In the genomic region with DNA sequence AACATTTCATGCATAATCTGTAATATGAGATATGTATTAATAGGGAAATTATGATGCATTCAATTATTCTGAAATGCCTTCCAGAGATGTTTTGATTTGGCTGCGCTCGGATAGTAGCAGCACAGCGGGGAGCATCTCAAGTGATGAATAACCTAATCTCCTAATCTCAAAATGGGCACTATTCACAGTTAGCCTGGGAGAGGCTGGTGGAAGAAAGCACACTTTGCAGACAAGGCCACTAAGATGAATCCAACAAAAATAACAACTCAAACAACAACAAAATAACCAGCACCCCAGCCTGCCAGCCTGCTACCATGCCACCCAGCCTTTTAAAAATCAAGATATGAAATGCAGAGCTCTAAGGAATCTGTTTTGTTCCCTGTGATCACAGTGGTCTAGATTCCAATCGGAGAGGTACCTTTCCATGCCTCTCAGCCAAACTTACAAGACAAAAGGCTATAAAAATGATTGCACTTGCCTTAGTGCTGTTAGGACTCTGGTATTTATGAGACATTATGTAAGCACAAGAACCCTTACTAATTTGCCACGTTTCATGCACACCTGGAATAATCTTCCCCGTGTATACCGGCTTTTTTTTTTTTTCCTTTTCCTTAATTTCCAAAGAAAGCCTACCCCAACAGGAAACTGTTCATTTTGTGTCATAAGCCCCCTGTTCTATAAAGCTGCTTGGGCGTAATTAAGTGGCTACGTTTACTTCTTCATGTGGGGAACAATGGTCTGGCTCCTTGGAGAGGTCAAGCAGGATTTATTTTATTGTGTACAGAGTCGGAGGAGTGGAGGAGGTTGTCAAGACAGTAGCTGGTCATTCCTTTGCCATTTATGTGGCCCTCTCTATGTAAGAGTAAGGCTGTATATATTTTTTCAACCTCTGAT, we compare ENCODE assay signal across 18 cellular contexts.
DNase-seq lines count a peak whose midpoint lies in the region; ATAC-seq, FAIRE-seq and TF ChIP-seq lines count a peak whose summit lies in the region.
"Had no signal": no experiment of that assay in that cellular context is flagged by ENCODE, and none has a peak within 500 bp of the region (broad histone marks: within the 10 kb centered on the region; RNA-seq: fewer than 3 reads in every experiment).

No MANE protein-coding gene starts in this region.

- no peaks in the 10 kb centered on the region for H3K9me3 Mint-ChIP-seq in brain

- peak overlapping the region in 4 of 5 experiments; percentile 41 to 64 (median 51) for H3K4me3 Mint-ChIP-seq in brain
- H3K4me3 Mint-ChIP-seq: T-helper 17 cell had no signal

- peak; percentile 23 for FAIRE-seq in urothelium cell line (lab: Jason Lieb, UNC)
- FAIRE-seq: A549 had no signal

- H3K4me1 Mint-ChIP-seq in brain = peaks cover 76% of the 10 kb centered on the region
- H3K4me1 Mint-ChIP-seq: T-helper 17 cell had no signal

- TF ChIP-seq CTCF in brain (conservative IDR thresholded peaks at IDR 0.05) = no peak

- peak; percentile 51 for DNase-seq in NCI-H2227 treated with DMSO at 0.1 percent for 48 hours (lab: John Stamatoyannopoulos, UW)
- no peak for DNase-seq in NCI-H2227 (lab: John Stamatoyannopoulos, UW; ENCODE audit: unreplicated experiment)
- peak; percentile 30 for DNase-seq in NCI-H446 treated with DMSO at 0.1 percent for 48 hours (lab: John Stamatoyannopoulos, UW)
- no peak for DNase-seq in urothelium cell line (ENCODE audit: low spot score)
- no peak for DNase-seq in NCI-H1092 treated with DMSO at 0.1 percent for 48 hours (lab: John Stamatoyannopoulos, UW)
- DNase-seq in stimulated activated CD4-positive, alpha-beta T cell treated with anti-CD3 and anti-CD28 coated beads, Interleukin-1b, Interleukin-23, amount 100 ng/mL, for 48 hours = no peak
- DNase-seq: DMS 273 treated with DMSO at 0.1 percent for 48 hours; EL; HCEC 1CT; KBM-7; NCI-H1694 treated with DMSO at 0.1 percent for 48 hours; NCI-H2107; NCI-H510A treated with DMSO at 0.1 percent for 48 hours; NK-92 treated with Interleukin-12 subunit alpha and Interleukin-12 subunit beta, amount 100 ng/mL, for 24 hours; T-helper 17 cell had no signal

- no peaks in the 10 kb centered on the region for H3K27me3 Mint-ChIP-seq in brain
- H3K27me3 Mint-ChIP-seq: T-helper 17 cell had no signal

- H3K27ac Mint-ChIP-seq in brain = peak overlapping the region in 4 of 5 experiments; percentile 42 to 90 (median 70)
- H3K27ac Mint-ChIP-seq: T-helper 17 cell had no signal

- ATAC-seq in GM21619 (IDR thresholded peaks at IDR 0.05; ENCODE audit: unreplicated experiment) = no peak
- ATAC-seq: A549, T-helper 17 cell had no signal

- no peaks in the 10 kb centered on the region for H3K36me3 Mint-ChIP-seq in brain

Comparison
In these comparisons a context has a peak if more than half of its experiments do, and no peak if none do; other contexts are left out.
1. DNase-seq: peak in NCI-H2227 treated with DMSO at 0.1 percent for 48 hours (single experiment) and NCI-H446 treated with DMSO at 0.1 percent for 48 hours (single experiment); none in NCI-H2227 (single experiment), urothelium cell line (single experiment), NCI-H1092 treated with DMSO at 0.1 percent for 48 hours (single experiment) and stimulated activated CD4-positive, alpha-beta T cell treated with anti-CD3 and anti-CD28 coated beads, Interleukin-1b, Interleukin-23, amount 100 ng/mL, for 48 hours (single experiment).